ENCODE assay signal across 22 cellular contexts in genomic region chr17:1011138-1011537, GRCh38. TPM values are rescaled to one million over a fixed set of nuclear protein-coding genes. Genes with fewer than 3 reads are reported as not detected.
DNase-seq lines count a peak whose midpoint lies in the region; ATAC-seq and TF ChIP-seq lines count a peak whose summit lies in the region.
"Had no signal": no experiment of that assay in that cellular context is flagged by ENCODE, and none has a peak within 500 bp of the region (broad histone marks: within the 10 kb centered on the region; RNA-seq: fewer than 3 reads in every experiment).

No MANE protein-coding gene starts in this region.

- H3K4me1 Mint-ChIP-seq in stimulated activated effector memory CD8-positive, alpha-beta T cell treated with anti-CD3 and anti-CD28 coated beads, Interleukin-12 subunit alpha, Interleukin-12 subunit beta, amount 100 ng/mL, for 72 hours = no peaks in the 10 kb centered on the region
- H3K4me1 Mint-ChIP-seq in activated T-helper 1 cell treated with anti-CD3 and anti-CD28 coated beads, Interleukin-12 subunit alpha, Interleukin-12 subunit beta, Interleukin-2, Interleukin-4 antibody, amounts not matched to agents 30 ng/mL and 10 ng/mL and 1 ng/mL, durations not matched to agents 14 hours and 24 hours and 36 hours (ENCODE audit: low read depth) = no peaks in the 10 kb centered on the region
- H3K4me1 Mint-ChIP-seq: CD4-positive, CD25-positive, alpha-beta regulatory T cell had no signal

- ATAC-seq in stimulated activated effector memory CD8-positive, alpha-beta T cell treated with anti-CD3 and anti-CD28 coated beads, Interleukin-12 subunit alpha, Interleukin-12 subunit beta, amount 100 ng/mL, for 72 hours = no peak
- ATAC-seq: HepG2 had no signal

- H3K36me3 ChIP-seq in cardiac muscle cell (peaks cover 12% of the 10 kb centered on the region), OCI-LY7 (ENCODE audit: insufficient read depth, low read length) (peaks cover 58% of the 10 kb centered on the region)

- H3K9me2 ChIP-seq in OCI-LY7 (ENCODE audit: insufficient read depth, low read length) = no peaks in the 10 kb centered on the region

- peak overlapping the region; percentile 42 for H3K27ac ChIP-seq in cardiac muscle cell
- no peak overlapping the region for H3K27ac ChIP-seq in OCI-LY7 (ENCODE audit: low read depth, low read length, poor library complexity, severe bottlenecking)
- H3K27ac ChIP-seq in temporal lobe (ENCODE audit: low read depth, low read length) = peak overlapping the region; percentile 27

- H3K4me3 Mint-ChIP-seq in stimulated activated effector memory CD8-positive, alpha-beta T cell treated with anti-CD3 and anti-CD28 coated beads, Interleukin-12 subunit alpha, Interleukin-12 subunit beta, amount 100 ng/mL, for 72 hours = no peak overlapping the region
- no peak overlapping the region for H3K4me3 Mint-ChIP-seq in activated T-helper 1 cell treated with anti-CD3 and anti-CD28 coated beads, Interleukin-12 subunit alpha, Interleukin-12 subunit beta, Interleukin-2, Interleukin-4 antibody, amounts not matched to agents 30 ng/mL and 10 ng/mL and 1 ng/mL, durations not matched to agents 14 hours and 24 hours and 36 hours
- H3K4me3 Mint-ChIP-seq: CD4-positive, CD25-positive, alpha-beta regulatory T cell had no signal

- intact Hi-C loops in cardiac septum (cut with DNase I) = no loop called here
- intact Hi-C loops in OCI-LY7 (cut with micrococcal nuclease; ENCODE audit: unreplicated experiment) = no loop called here
- intact Hi-C loops in activated T-helper 1 cell treated with anti-CD3 and anti-CD28 coated beads, Interleukin-12 subunit alpha, Interleukin-12 subunit beta, Interleukin-2, Interleukin-4 antibody, amounts not matched to agents 30 ng/mL and 10 ng/mL and 1 ng/mL, durations not matched to agents 14 hours and 24 hours and 36 hours (cut with micrococcal nuclease) = no loop called here

- no peaks in the 10 kb centered on the region for H3K9me3 Mint-ChIP-seq in stimulated activated effector memory CD8-positive, alpha-beta T cell treated with anti-CD3 and anti-CD28 coated beads, Interleukin-12 subunit alpha, Interleukin-12 subunit beta, amount 100 ng/mL, for 72 hours
- H3K9me3 Mint-ChIP-seq in activated T-helper 1 cell treated with anti-CD3 and anti-CD28 coated beads, Interleukin-12 subunit alpha, Interleukin-12 subunit beta, Interleukin-2, Interleukin-4 antibody, amounts not matched to agents 30 ng/mL and 10 ng/mL and 1 ng/mL, durations not matched to agents 14 hours and 24 hours and 36 hours = no peaks in the 10 kb centered on the region
- H3K9me3 Mint-ChIP-seq: CD4-positive, CD25-positive, alpha-beta regulatory T cell had no signal

- POLR2A ChIA-PET in OCI-LY7 (lab: Charles Lee) = no interaction called here

- H3K27ac Mint-ChIP-seq in stimulated activated effector memory CD8-positive, alpha-beta T cell treated with anti-CD3 and anti-CD28 coated beads, Interleukin-12 subunit alpha, Interleukin-12 subunit beta, amount 100 ng/mL, for 72 hours = no peak overlapping the region
- H3K27ac Mint-ChIP-seq in activated T-helper 1 cell treated with anti-CD3 and anti-CD28 coated beads, Interleukin-12 subunit alpha, Interleukin-12 subunit beta, Interleukin-2, Interleukin-4 antibody, amounts not matched to agents 30 ng/mL and 10 ng/mL and 1 ng/mL, durations not matched to agents 14 hours and 24 hours and 36 hours = no peak overlapping the region
- H3K27ac Mint-ChIP-seq: CD4-positive, CD25-positive, alpha-beta regulatory T cell had no signal

- CTCF ChIA-PET in OCI-LY7 (lab: Charles Lee; ENCODE audit: unreplicated experiment) = no interaction called here

- no peaks in the 10 kb centered on the region for H3K27me3 Mint-ChIP-seq in activated T-helper 1 cell treated with anti-CD3 and anti-CD28 coated beads, Interleukin-12 subunit alpha, Interleukin-12 subunit beta, Interleukin-2, Interleukin-4 antibody, amounts not matched to agents 30 ng/mL and 10 ng/mL and 1 ng/mL, durations not matched to agents 14 hours and 24 hours and 36 hours (ENCODE audit: insufficient read depth)
- H3K27me3 Mint-ChIP-seq: CD4-positive, CD25-positive, alpha-beta regulatory T cell had no signal

- no peak for DNase-seq in cardiac muscle cell (ENCODE audit: low read depth in 1 of 2, low spot score in 1 of 2)
- no peak for DNase-seq in cardiac septum (ENCODE audit: low spot score)
- no peak for DNase-seq in OCI-LY7 (ENCODE audit: low spot score)
- peak; percentile 35 for DNase-seq in epithelial cell of esophagus (ENCODE audit: low read depth)
- DNase-seq in stimulated activated effector memory CD8-positive, alpha-beta T cell treated with anti-CD3 and anti-CD28 coated beads, Interleukin-12 subunit alpha, Interleukin-12 subunit beta, amount 100 ng/mL, for 72 hours (ENCODE audit: low spot score in 2 of 2) = no peak
- DNase-seq in activated T-helper 1 cell treated with anti-CD3 and anti-CD28 coated beads, Interleukin-12 subunit alpha, Interleukin-12 subunit beta, Interleukin-2, Interleukin-4 antibody, amounts not matched to agents 30 ng/mL and 10 ng/mL and 1 ng/mL, durations not matched to agents 14 hours and 24 hours and 36 hours (ENCODE audit: low spot score) = no peak
- no peak for DNase-seq in stimulated activated CD4-positive, alpha-beta T cell treated with anti-CD3 and anti-CD28 coated beads, Interleukin-2, amount 100 ng/mL, for 24 hours
- DNase-seq: CD4-positive, CD25-positive, alpha-beta regulatory T cell; DMS53; Karpas-422; NCI-H1092; NCI-H1436; NCI-H187; NCI-H2081 treated with DMSO at 0.1 percent for 48 hours; NCI-H2171; NCI-H226; NCI-H510A; NCI-H69; OCI-M1; SHP77 had no signal

- BruUV-seq in OCI-LY7 (replicated peaks; lab: Mats Ljungman, UMichigan) = TSS peak; percentile 45

- H4K20me1 ChIP-seq in OCI-LY7 (ENCODE audit: insufficient read depth, low read length) = no peaks in the 10 kb centered on the region

- no peaks in the 10 kb centered on the region for H3K9me3 ChIP-seq in cardiac muscle cell (ENCODE audit: low read depth)
- no peaks in the 10 kb centered on the region for H3K9me3 ChIP-seq in OCI-LY7 (ENCODE audit: low read length)

- no peak overlapping the region for H2AFZ ChIP-seq in OCI-LY7 (ENCODE audit: low read length)

- no peaks in the 10 kb centered on the region for H3K79me2 ChIP-seq in OCI-LY7 (ENCODE audit: insufficient read depth, low read depth, low read length)

- H3K4me3 ChIP-seq in cardiac muscle cell = no peak overlapping the region
- H3K4me3 ChIP-seq in OCI-LY7 (ENCODE audit: low read depth, low read length, poor library complexity, severe bottlenecking) = no peak overlapping the region
- no peak overlapping the region for H3K4me3 ChIP-seq in epithelial cell of esophagus (ENCODE audit: low read length)

- H3K4me1 ChIP-seq in cardiac muscle cell (ENCODE audit: low read depth) (no peaks in the 10 kb centered on the region), OCI-LY7 (ENCODE audit: insufficient read depth, low read length, poor library complexity, severe bottlenecking) (no peaks in the 10 kb centered on the region)

- TF ChIP-seq CTCF in cardiac muscle cell (IDR thresholded peaks at IDR 0.05; ENCODE audit: low read depth, low read length) (no peak), OCI-LY7 (conservative IDR thresholded peaks at IDR 0.05; ENCODE audit: low read length) (no peak), epithelial cell of esophagus (IDR thresholded peaks at IDR 0.05; ENCODE audit: insufficient read depth, low read depth, low read length, missing control alignments) (no peak)

- peaks cover 48% of the 10 kb centered on the region for H3K36me3 Mint-ChIP-seq in stimulated activated effector memory CD8-positive, alpha-beta T cell treated with anti-CD3 and anti-CD28 coated beads, Interleukin-12 subunit alpha, Interleukin-12 subunit beta, amount 100 ng/mL, for 72 hours
- no peaks in the 10 kb centered on the region for H3K36me3 Mint-ChIP-seq in activated T-helper 1 cell treated with anti-CD3 and anti-CD28 coated beads, Interleukin-12 subunit alpha, Interleukin-12 subunit beta, Interleukin-2, Interleukin-4 antibody, amounts not matched to agents 30 ng/mL and 10 ng/mL and 1 ng/mL, durations not matched to agents 14 hours and 24 hours and 36 hours (ENCODE audit: low read depth)
- H3K36me3 Mint-ChIP-seq: CD4-positive, CD25-positive, alpha-beta regulatory T cell had no signal

- H3K27me3 ChIP-seq in cardiac muscle cell = no peaks in the 10 kb centered on the region

- H3K4me2 ChIP-seq in OCI-LY7 (ENCODE audit: low read length) = no peak overlapping the region

RNA-seq across cellular contexts. Expression of gene TIMM22, which starts 14.2 kb away (rescaled TPM):
- 26.8 and 28.4 TPM in 2 replicates for total RNA-seq in cardiac muscle cell
- polyA plus RNA-seq in cardiac muscle cell = 33.1 and 34.7 TPM in 2 replicates
- 17.8 TPM for total RNA-seq in cardiac septum
- 12.8 and 15.7 TPM in 2 replicates for total RNA-seq in OCI-LY7 (2014; rRNA removed; shearing (Covaris generic))
- 10.6 and 13.8 TPM in 2 replicates for total RNA-seq in OCI-LY7 (2022)
- total RNA-seq in temporal lobe = 9.1 TPM
- 14.6 and 17.3 TPM in 2 replicates for total RNA-seq in activated T-helper 1 cell treated with anti-CD3 and anti-CD28 coated beads, Interleukin-12 subunit alpha, Interleukin-12 subunit beta, Interleukin-2, Interleukin-4 antibody, amounts not matched to agents 30 ng/mL and 10 ng/mL and 1 ng/mL, durations not matched to agents 14 hours and 24 hours and 36 hours

RNA-seq across cellular contexts. Expression of gene NXN, which starts 31.6 kb away (rescaled TPM):
- 107 and 122 TPM in 2 replicates for total RNA-seq in cardiac muscle cell
- polyA plus RNA-seq in cardiac muscle cell = 120 and 128 TPM in 2 replicates
- total RNA-seq in cardiac septum = 14.3 TPM
- total RNA-seq in OCI-LY7 (2014; rRNA removed; shearing (Covaris generic)) = 0.93 and 1.3 TPM in 2 replicates
- 2.0 and 2.8 TPM in 2 replicates for total RNA-seq in OCI-LY7 (2022)
- 15.0 TPM for total RNA-seq in temporal lobe
- 0.24 and 0.31 TPM in 2 replicates for total RNA-seq in activated T-helper 1 cell treated with anti-CD3 and anti-CD28 coated beads, Interleukin-12 subunit alpha, Interleukin-12 subunit beta, Interleukin-2, Interleukin-4 antibody, amounts not matched to agents 30 ng/mL and 10 ng/mL and 1 ng/mL, durations not matched to agents 14 hours and 24 hours and 36 hours
